8 cellular contexts compared by ENCODE assay signal in the genomic region with DNA sequence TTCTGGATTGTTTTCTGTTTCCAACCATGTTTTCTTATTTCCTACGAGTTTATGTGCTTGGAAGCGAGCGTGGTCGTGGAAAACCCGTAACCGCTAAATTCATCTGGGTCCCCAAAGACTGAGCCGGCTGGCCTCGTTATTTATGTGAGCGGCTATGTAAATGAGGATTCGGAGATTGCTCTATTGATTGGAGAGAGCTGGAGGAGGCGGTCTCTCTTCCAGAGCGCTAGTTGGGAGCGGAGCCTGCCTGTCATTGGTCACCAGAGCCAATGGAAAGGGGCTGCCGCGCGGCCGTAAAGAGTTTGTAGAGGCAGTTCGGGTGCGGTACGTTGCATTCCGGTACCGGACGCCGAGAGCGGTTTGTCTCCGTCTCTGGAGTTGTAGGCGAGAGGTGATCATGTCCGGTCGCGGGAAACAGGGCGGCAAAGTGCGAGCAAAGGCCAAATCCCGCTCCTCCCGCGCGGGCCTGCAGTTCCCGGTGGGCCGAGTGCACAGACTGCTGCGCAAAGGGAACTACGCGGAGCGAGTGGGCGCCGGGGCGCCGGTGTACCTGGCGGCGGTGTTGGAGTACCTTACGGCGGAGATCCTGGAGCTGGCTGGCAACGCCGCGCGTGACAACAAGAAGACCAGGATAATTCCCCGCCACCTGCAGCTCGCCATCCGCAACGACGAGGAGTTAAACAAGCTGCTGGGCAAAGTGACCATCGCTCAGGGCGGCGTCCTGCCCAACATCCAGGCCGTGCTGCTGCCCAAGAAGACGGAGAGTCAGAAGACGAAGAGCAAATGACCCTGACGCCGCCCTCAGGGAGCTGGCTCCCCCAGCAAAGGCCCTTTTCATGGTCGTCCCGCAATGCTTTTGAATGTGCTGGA. TPM values are rescaled to one million over a fixed set of nuclear protein-coding genes. Genes with fewer than 3 reads are reported as not detected.
DNase-seq lines count a peak whose midpoint lies in the region; ATAC-seq and TF ChIP-seq lines count a peak whose summit lies in the region.

No MANE protein-coding gene starts in this region.

- H3K27ac Mint-ChIP-seq in activated naive CD4-positive, alpha-beta T cell treated with anti-CD3 and anti-CD28 coated beads, Interleukin-2, amount 50 U/mL, for 72 hours: peak overlapping the region; percentile 97 to 100

- peak; percentile 90 for DNase-seq in AG09319 (ENCODE audit: extremely low read depth, low read depth)
- DNase-seq in GM19238 (ENCODE audit: insufficient read length, low spot score): peak; percentile 65
- peak; percentile 74 for DNase-seq in SK-N-DZ (ENCODE audit: low spot score)
- DNase-seq in activated naive CD4-positive, alpha-beta T cell treated with anti-CD3 and anti-CD28 coated beads, Interleukin-2, amount 50 U/mL, for 72 hours (ENCODE audit: low spot score in 2 of 2): peak; percentile 83 to 95
- peak; percentile 93 for DNase-seq in glomerular visceral epithelial cell (ENCODE audit: extremely low spot score)
- DNase-seq in nucleus accumbens (lab: John Stamatoyannopoulos, UW): peak; percentile 42 to 96 (median 88)
- DNase-seq in superior temporal gyrus (ENCODE audit: extremely low spot score): peak; percentile 98

- H3K9me3 Mint-ChIP-seq in activated naive CD4-positive, alpha-beta T cell treated with anti-CD3 and anti-CD28 coated beads, Interleukin-2, amount 50 U/mL, for 72 hours: no peaks in the 10 kb centered on the region

- ATAC-seq in HG03439 (IDR thresholded peaks at IDR 0.05; ENCODE audit: unreplicated experiment): peak; percentile 58
- peak; percentile 71 for ATAC-seq in activated naive CD4-positive, alpha-beta T cell treated with anti-CD3 and anti-CD28 coated beads, Interleukin-2, amount 50 U/mL, for 72 hours

- no peak; the same call in 1 of the 2 replicates for TF ChIP-seq CTCF in AG09319 (IDR thresholded peaks at IDR 0.05; ENCODE audit: low read depth, low read length)

- H3K36me3 Mint-ChIP-seq in activated naive CD4-positive, alpha-beta T cell treated with anti-CD3 and anti-CD28 coated beads, Interleukin-2, amount 50 U/mL, for 72 hours: peaks cover 37 to 43% of the 10 kb centered on the region in 2 donors

RNA-seq across cellular contexts. Expression of a gene that starts 29.0 kb away (rescaled TPM):
- polyA plus RNA-seq in SK-N-DZ (2014; cell fraction: cytosol; rRNA removed): 33.6 and 38.0 TPM in 2 replicates
- polyA plus RNA-seq in SK-N-DZ (2014; cell fraction: nucleus; rRNA removed): 16.0 and 17.9 TPM in 2 replicates
- total RNA-seq in activated naive CD4-positive, alpha-beta T cell treated with anti-CD3 and anti-CD28 coated beads, Interleukin-2, amount 50 U/mL, for 72 hours: 100 to 1,000 TPM in 1 of 2 donors, 10 to 100 TPM in 1; 95.5 to 120 TPM

RNA-seq across cellular contexts. Expression of a gene that starts 29.2 kb away (rescaled TPM):
- 5.9 and 11.2 TPM in 2 replicates for polyA plus RNA-seq in SK-N-DZ (2014; cell fraction: cytosol; rRNA removed)
- 3.7 and 7.7 TPM in 2 replicates for polyA plus RNA-seq in SK-N-DZ (2014; cell fraction: nucleus; rRNA removed)
- total RNA-seq in activated naive CD4-positive, alpha-beta T cell treated with anti-CD3 and anti-CD28 coated beads, Interleukin-2, amount 50 U/mL, for 72 hours: 1 to 10 TPM; 2.6 to 4.6 TPM

RNA-seq across cellular contexts. Expression of a gene that starts 39.7 kb away (rescaled TPM):
- polyA plus RNA-seq in SK-N-DZ (2014; cell fraction: cytosol; rRNA removed): not detected in 2 replicates
- not detected in 2 replicates for polyA plus RNA-seq in SK-N-DZ (2014; cell fraction: nucleus; rRNA removed)
- not detected for total RNA-seq in activated naive CD4-positive, alpha-beta T cell treated with anti-CD3 and anti-CD28 coated beads, Interleukin-2, amount 50 U/mL, for 72 hours

Comparison
In these comparisons a context has a peak if more than half of its experiments do, and no peak if none do; other contexts are left out.
1. Peak in every context shown above with its lines: DNase-seq and ATAC-seq.